Comparison of ENCODE assay signal across 1 cellular context in genomic region chr11:66347425-66348276, GRCh38.
TF ChIP-seq lines count a peak whose summit lies in the region.

TSS of gene B4GAT1 (minus strand) at chr11:66347629. CDS start at chr11:66347545, 84 bp downstream.

TF ChIP-seq in HepG2, 621 proteins besides CTCF, POLR2A, EP300 and RAD21 (continued from another document and continues in another):
- TF ChIP-seq, protein P1, sequence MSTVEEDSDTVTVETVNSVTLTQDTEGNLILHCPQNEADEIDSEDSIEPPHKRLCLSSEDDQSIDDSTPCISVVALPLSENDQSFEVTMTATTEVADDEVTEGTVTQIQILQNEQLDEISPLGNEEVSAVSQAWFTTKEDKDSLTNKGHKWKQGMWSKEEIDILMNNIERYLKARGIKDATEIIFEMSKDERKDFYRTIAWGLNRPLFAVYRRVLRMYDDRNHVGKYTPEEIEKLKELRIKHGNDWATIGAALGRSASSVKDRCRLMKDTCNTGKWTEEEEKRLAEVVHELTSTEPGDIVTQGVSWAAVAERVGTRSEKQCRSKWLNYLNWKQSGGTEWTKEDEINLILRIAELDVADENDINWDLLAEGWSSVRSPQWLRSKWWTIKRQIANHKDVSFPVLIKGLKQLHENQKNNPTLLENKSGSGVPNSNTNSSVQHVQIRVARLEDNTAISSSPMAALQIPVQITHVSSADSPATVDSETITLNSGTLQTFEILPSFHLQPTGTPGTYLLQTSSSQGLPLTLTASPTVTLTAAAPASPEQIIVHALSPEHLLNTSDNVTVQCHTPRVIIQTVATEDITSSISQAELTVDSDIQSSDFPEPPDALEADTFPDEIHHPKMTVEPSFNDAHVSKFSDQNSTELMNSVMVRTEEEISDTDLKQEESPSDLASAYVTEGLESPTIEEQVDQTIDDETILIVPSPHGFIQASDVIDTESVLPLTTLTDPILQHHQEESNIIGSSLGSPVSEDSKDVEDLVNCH (CRISPR knock-in tag; IDR thresholded peaks at IDR 0.05): no peak
- TF ChIP-seq TGIF2 (CRISPR knock-in tag; IDR thresholded peaks at IDR 0.05) (no peak), ZNF790 (CRISPR knock-in tag; IDR thresholded peaks at IDR 0.05; ENCODE audit: borderline replicate concordance) (0 out of 2 replicates have a peak, but pooled peaks have one; percentile 28), ZNF883 (CRISPR knock-in tag; IDR thresholded peaks at IDR 0.05; ENCODE audit: not compliant biosample characterization) (peak; percentile 38), ZNF451 (CRISPR knock-in tag; IDR thresholded peaks at IDR 0.05) (peak; percentile 48; the same call in 1 of the 2 replicates), CREB1 (IDR thresholded peaks at IDR 0.05) (peak; percentile 41), CREB1 (CRISPR knock-in tag; IDR thresholded peaks at IDR 0.05) (no peak), SIX4 (CRISPR knock-in tag; IDR thresholded peaks at IDR 0.05) (0 out of 2 replicates have a peak, but pooled peaks have one; percentile 32), KMT2B (CRISPR knock-in tag; IDR thresholded peaks at IDR 0.05) (peak; percentile 83), DMAP1 (CRISPR knock-in tag; IDR thresholded peaks at IDR 0.05) (no peak), ZSCAN12 (CRISPR knock-in tag; IDR thresholded peaks at IDR 0.05) (no peak), ZNF792 (CRISPR knock-in tag; IDR thresholded peaks at IDR 0.05) (peak; percentile 55; the same call in 1 of the 2 replicates), ZNF761 (CRISPR knock-in tag; conservative IDR thresholded peaks at IDR 0.05) (0 out of 2 replicates have a peak, but pooled peaks have one; percentile 17), ZSCAN9 (CRISPR knock-in tag; IDR thresholded peaks at IDR 0.05; ENCODE audit: borderline replicate concordance) (no peak; the same call in 1 of the 2 replicates), ARNTL (CRISPR knock-in tag; IDR thresholded peaks at IDR 0.05) (peak; percentile 51; the same call in 1 of the 2 replicates), ZNF317 (CRISPR knock-in tag; IDR thresholded peaks at IDR 0.05) (0 out of 2 replicates have a peak, but pooled peaks have one; percentile 26), ZFX (CRISPR knock-in tag; IDR thresholded peaks at IDR 0.05; ENCODE audit: low read depth) (peak; percentile 49), FOXM1 (CRISPR knock-in tag; IDR thresholded peaks at IDR 0.05) (no peak), TCF12 (IDR thresholded peaks at IDR 0.05) (no peak), TCF12 (CRISPR knock-in tag; IDR thresholded peaks at IDR 0.05) (peak; percentile 1; the same call in 1 of the 2 replicates), HMGXB4 (CRISPR knock-in tag; IDR thresholded peaks at IDR 0.05; ENCODE audit: borderline replicate concordance in 1 of 2, low read depth in 1 of 2) (peak; percentile 95 to 97), TP53 (CRISPR knock-in tag; conservative IDR thresholded peaks at IDR 0.05) (no peak), ZBTB44 (CRISPR knock-in tag; IDR thresholded peaks at IDR 0.05) (peak; percentile 68; the same call in 1 of the 2 replicates), ZNF441 (CRISPR knock-in tag; IDR thresholded peaks at IDR 0.05; ENCODE audit: borderline replicate concordance) (0 out of 2 replicates have a peak, but pooled peaks have one; percentile 20), SOX5 (CRISPR knock-in tag; IDR thresholded peaks at IDR 0.05; ENCODE audit: borderline replicate concordance) (no peak), TFE3 (CRISPR knock-in tag; IDR thresholded peaks at IDR 0.05) (peak; percentile 46; the same call in 1 of the 2 replicates), ZBTB2 (CRISPR knock-in tag; IDR thresholded peaks at IDR 0.05; ENCODE audit: low read depth) (peak; percentile 38; the same call in 1 of the 2 replicates), ZIK1 (CRISPR knock-in tag; IDR thresholded peaks at IDR 0.05; ENCODE audit: borderline replicate concordance, low read depth) (0 out of 2 replicates have a peak, but pooled peaks have one; percentile 23), TEAD2 (CRISPR knock-in tag; IDR thresholded peaks at IDR 0.05) (no peak; the same call in 1 of the 2 replicates), SUZ12 (IDR thresholded peaks at IDR 0.05; ENCODE audit: low read depth, low read length) (no peak), ZC3H4 (CRISPR knock-in tag; IDR thresholded peaks at IDR 0.05; ENCODE audit: borderline replicate concordance) (0 out of 2 replicates have a peak, but pooled peaks have one; percentile 63), KDM3A (CRISPR knock-in tag; IDR thresholded peaks at IDR 0.05; ENCODE audit: low read depth) (peak; percentile 87; the same call in 1 of the 2 replicates)
- TF ChIP-seq, protein P2, sequence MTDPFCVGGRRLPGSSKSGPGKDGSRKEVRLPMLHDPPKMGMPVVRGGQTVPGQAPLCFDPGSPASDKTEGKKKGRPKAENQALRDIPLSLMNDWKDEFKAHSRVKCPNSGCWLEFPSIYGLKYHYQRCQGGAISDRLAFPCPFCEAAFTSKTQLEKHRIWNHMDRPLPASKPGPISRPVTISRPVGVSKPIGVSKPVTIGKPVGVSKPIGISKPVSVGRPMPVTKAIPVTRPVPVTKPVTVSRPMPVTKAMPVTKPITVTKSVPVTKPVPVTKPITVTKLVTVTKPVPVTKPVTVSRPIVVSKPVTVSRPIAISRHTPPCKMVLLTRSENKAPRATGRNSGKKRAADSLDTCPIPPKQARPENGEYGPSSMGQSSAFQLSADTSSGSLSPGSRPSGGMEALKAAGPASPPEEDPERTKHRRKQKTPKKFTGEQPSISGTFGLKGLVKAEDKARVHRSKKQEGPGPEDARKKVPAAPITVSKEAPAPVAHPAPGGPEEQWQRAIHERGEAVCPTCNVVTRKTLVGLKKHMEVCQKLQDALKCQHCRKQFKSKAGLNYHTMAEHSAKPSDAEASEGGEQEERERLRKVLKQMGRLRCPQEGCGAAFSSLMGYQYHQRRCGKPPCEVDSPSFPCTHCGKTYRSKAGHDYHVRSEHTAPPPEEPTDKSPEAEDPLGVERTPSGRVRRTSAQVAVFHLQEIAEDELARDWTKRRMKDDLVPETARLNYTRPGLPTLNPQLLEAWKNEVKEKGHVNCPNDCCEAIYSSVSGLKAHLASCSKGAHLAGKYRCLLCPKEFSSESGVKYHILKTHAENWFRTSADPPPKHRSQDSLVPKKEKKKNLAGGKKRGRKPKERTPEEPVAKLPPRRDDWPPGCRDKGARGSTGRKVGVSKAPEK (CRISPR knock-in tag; IDR thresholded peaks at IDR 0.05; ENCODE audit: borderline replicate concordance): 0 out of 2 replicates have a peak, but pooled peaks have one; percentile 64
- TF ChIP-seq, protein P3, sequence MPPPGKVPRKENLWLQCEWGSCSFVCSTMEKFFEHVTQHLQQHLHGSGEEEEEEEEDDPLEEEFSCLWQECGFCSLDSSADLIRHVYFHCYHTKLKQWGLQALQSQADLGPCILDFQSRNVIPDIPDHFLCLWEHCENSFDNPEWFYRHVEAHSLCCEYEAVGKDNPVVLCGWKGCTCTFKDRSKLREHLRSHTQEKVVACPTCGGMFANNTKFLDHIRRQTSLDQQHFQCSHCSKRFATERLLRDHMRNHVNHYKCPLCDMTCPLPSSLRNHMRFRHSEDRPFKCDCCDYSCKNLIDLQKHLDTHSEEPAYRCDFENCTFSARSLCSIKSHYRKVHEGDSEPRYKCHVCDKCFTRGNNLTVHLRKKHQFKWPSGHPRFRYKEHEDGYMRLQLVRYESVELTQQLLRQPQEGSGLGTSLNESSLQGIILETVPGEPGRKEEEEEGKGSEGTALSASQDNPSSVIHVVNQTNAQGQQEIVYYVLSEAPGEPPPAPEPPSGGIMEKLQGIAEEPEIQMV (CRISPR knock-in tag; IDR thresholded peaks at IDR 0.05; ENCODE audit: low read depth): no peak
- TF ChIP-seq, protein P4, sequence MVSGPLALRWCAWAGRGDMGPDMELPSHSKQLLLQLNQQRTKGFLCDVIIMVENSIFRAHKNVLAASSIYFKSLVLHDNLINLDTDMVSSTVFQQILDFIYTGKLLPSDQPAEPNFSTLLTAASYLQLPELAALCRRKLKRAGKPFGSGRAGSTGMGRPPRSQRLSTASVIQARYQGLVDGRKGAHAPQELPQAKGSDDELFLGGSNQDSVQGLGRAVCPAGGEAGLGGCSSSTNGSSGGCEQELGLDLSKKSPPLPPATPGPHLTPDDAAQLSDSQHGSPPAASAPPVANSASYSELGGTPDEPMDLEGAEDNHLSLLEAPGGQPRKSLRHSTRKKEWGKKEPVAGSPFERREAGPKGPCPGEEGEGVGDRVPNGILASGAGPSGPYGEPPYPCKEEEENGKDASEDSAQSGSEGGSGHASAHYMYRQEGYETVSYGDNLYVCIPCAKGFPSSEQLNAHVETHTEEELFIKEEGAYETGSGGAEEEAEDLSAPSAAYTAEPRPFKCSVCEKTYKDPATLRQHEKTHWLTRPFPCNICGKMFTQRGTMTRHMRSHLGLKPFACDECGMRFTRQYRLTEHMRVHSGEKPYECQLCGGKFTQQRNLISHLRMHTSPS (CRISPR knock-in tag; IDR thresholded peaks at IDR 0.05; ENCODE audit: low read depth): 0 out of 2 replicates have a peak, but pooled peaks have one; percentile 22
- TF ChIP-seq, protein P5, sequence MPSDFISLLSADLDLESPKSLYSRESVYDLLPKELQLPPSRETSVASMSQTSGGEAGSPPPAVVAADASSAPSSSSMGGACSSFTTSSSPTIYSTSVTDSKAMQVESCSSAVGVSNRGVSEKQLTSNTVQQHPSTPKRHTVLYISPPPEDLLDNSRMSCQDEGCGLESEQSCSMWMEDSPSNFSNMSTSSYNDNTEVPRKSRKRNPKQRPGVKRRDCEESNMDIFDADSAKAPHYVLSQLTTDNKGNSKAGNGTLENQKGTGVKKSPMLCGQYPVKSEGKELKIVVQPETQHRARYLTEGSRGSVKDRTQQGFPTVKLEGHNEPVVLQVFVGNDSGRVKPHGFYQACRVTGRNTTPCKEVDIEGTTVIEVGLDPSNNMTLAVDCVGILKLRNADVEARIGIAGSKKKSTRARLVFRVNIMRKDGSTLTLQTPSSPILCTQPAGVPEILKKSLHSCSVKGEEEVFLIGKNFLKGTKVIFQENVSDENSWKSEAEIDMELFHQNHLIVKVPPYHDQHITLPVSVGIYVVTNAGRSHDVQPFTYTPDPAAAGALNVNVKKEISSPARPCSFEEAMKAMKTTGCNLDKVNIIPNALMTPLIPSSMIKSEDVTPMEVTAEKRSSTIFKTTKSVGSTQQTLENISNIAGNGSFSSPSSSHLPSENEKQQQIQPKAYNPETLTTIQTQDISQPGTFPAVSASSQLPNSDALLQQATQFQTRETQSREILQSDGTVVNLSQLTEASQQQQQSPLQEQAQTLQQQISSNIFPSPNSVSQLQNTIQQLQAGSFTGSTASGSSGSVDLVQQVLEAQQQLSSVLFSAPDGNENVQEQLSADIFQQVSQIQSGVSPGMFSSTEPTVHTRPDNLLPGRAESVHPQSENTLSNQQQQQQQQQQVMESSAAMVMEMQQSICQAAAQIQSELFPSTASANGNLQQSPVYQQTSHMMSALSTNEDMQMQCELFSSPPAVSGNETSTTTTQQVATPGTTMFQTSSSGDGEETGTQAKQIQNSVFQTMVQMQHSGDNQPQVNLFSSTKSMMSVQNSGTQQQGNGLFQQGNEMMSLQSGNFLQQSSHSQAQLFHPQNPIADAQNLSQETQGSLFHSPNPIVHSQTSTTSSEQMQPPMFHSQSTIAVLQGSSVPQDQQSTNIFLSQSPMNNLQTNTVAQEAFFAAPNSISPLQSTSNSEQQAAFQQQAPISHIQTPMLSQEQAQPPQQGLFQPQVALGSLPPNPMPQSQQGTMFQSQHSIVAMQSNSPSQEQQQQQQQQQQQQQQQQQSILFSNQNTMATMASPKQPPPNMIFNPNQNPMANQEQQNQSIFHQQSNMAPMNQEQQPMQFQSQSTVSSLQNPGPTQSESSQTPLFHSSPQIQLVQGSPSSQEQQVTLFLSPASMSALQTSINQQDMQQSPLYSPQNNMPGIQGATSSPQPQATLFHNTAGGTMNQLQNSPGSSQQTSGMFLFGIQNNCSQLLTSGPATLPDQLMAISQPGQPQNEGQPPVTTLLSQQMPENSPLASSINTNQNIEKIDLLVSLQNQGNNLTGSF (CRISPR knock-in tag; IDR thresholded peaks at IDR 0.05): 0 out of 2 replicates have a peak, but pooled peaks have one; percentile 39
